ENCODE assay signal across 13 cellular contexts in the genomic region with DNA sequence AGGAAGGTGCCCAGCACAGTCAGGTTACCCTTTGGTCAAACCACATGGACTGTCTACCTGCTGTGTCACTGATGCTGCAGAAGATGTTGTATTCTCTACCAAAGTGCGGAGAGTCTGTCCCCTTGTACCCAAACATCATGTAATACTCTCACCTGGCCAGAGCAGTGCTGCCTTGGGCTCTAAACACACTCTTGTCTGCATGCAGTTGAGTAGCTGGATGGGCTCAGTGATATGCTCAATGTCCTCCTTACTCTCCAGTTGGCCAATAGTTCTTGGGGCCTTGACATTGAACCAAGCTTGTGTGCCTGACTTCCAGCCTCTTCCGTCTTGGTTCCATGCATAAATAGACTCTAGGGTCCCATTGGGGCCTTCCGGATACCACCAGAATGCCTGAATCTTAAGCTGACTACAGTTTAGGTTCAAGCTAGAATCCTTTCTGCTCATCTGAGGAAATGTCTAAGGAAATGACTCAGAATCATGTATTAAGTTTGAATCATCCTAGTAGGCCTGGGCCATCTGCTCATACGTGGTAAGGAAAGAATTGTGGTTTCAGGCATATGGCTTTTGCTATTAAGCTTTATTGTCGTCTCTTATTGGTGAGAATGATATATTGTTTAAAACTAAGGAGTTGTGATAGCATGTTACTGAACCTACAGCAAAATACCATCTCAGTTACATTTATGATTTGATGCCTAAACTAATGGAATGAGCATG.
DNase-seq lines count a peak whose midpoint lies in the region; ATAC-seq and TF ChIP-seq lines count a peak whose summit lies in the region.
"Had no signal": no experiment of that assay in that cellular context is flagged by ENCODE, and none has a peak within 500 bp of the region (broad histone marks: within the 10 kb centered on the region; RNA-seq: fewer than 3 reads in every experiment).

No MANE protein-coding gene starts in this region.

- H3K4me3 ChIP-seq in A673 (ENCODE audit: low read depth, low read length, poor library complexity, severe bottlenecking) (no peak overlapping the region), fibroblast of mammary gland (ENCODE audit: control insufficient read depth, low read depth, low read length) (no peak overlapping the region), heart right ventricle (no peak overlapping the region)

- ATAC-seq in GM21390 (IDR thresholded peaks at IDR 0.05; ENCODE audit: unreplicated experiment), result no peak
- no peak for ATAC-seq in HG03280 (IDR thresholded peaks at IDR 0.05; ENCODE audit: unreplicated experiment)
- ATAC-seq in heart right ventricle, result no peak

- 73 to 78% methylated on average over 5 of the region's 5 CpGs for WGBS in heart right ventricle, 2 donors

- CTCF ChIA-PET in A673 (lab: Charles Lee), result interaction anchor here (0.8 kb wide), 1 partner anchor 137 kb away, joined by 4 read pairs; no protein-coding TSS in a partner anchor

- peak overlapping the region; percentile 25 for H3K27ac ChIP-seq in A673 (ENCODE audit: low read depth, low read length, poor library complexity, severe bottlenecking)
- H3K27ac ChIP-seq in heart right ventricle, result no peak overlapping the region

- H3K36me3 ChIP-seq in A673 (ENCODE audit: insufficient read depth, low read length, poor library complexity, severe bottlenecking) (no peaks in the 10 kb centered on the region), heart right ventricle (no peaks in the 10 kb centered on the region)

- intact Hi-C loops in A673 (cut with micrococcal nuclease; ENCODE audit: unreplicated experiment), result no loop called here
- intact Hi-C loops in heart right ventricle (cut with DNase I), result no loop called here

- peaks cover 3% of the 10 kb centered on the region for H3K4me1 ChIP-seq in A673 (ENCODE audit: insufficient read depth, low read length, poor library complexity, severe bottlenecking)
- no peaks in the 10 kb centered on the region for H3K4me1 ChIP-seq in heart right ventricle

- TF ChIP-seq CTCF in A673 (conservative IDR thresholded peaks at IDR 0.05; ENCODE audit: low read depth, low read length), result no peak
- no peak for TF ChIP-seq CTCF in fibroblast of mammary gland (conservative IDR thresholded peaks at IDR 0.05; ENCODE audit: control insufficient read depth, insufficient read depth, low read depth, low read length)
- no peak for TF ChIP-seq CTCF in heart right ventricle (IDR thresholded peaks at IDR 0.05)

- no TSS peak for BruUV-seq in A673 (replicated peaks; lab: Mats Ljungman, UMichigan)

- POLR2A ChIA-PET in A673 (lab: Charles Lee; ENCODE audit: low non-redundant PET), result no interaction called here

- H3K27me3 ChIP-seq in A673 (replicated peaks; ENCODE audit: insufficient read depth, low read depth, low read length, poor library complexity) (no peaks in the 10 kb centered on the region), heart right ventricle (no peaks in the 10 kb centered on the region)

- H3K9me3 ChIP-seq in A673 (ENCODE audit: low read depth, low read length, poor library complexity, severe bottlenecking), result no peaks in the 10 kb centered on the region
- peaks cover 0 to 15% (median 6%) of the 10 kb centered on the region in 11 donors for H3K9me3 ChIP-seq in heart right ventricle

- peak; percentile 87 for DNase-seq in A673 (ENCODE audit: low spot score)
- peak; percentile 6 for DNase-seq in GM04504 (ENCODE audit: low read depth)
- peak; percentile 80 for DNase-seq in RPMI7951 (ENCODE audit: low read depth)
- DNase-seq in fibroblast of mammary gland (ENCODE audit: low read depth), result peak; percentile 90
- DNase-seq in NCI-H524 treated with DMSO at 0.1 percent for 48 hours (lab: John Stamatoyannopoulos, UW), result no peak
- DNase-seq in heart right ventricle, result no peak
- DNase-seq: activated naive CD4-positive, alpha-beta T cell treated with Interleukin-2 at 50 U/mL for 16 hours; CD8-positive, alpha-beta memory T cell; effector memory CD4-positive, alpha-beta T cell; immature natural killer cell; NCI-H1417 had no signal

Comparison
In these comparisons a context has a peak if more than half of its experiments do, and no peak if none do; other contexts are left out.
1. DNase-seq: peak in A673 (single experiment), GM04504 (single experiment), RPMI7951 (single experiment) and fibroblast of mammary gland (single experiment); none in NCI-H524 treated with DMSO at 0.1 percent for 48 hours (single experiment) and heart right ventricle (0 of 2).